Comparison of ENCODE assay signal across 9 cellular contexts in genomic region chr7:98400538-98401427, GRCh38. TPM values are rescaled to one million over a fixed set of nuclear protein-coding genes. Genes with fewer than 3 reads are reported as not detected.
DNase-seq lines count a peak whose midpoint lies in the region; ATAC-seq, FAIRE-seq and TF ChIP-seq lines count a peak whose summit lies in the region.
"Had no signal": no experiment of that assay in that cellular context is flagged by ENCODE, and none has a peak within 500 bp of the region (broad histone marks: within the 10 kb centered on the region; RNA-seq: fewer than 3 reads in every experiment).

TSS of gene BAIAP2L1 (minus strand) at chr7:98401090. CDS start at chr7:98400852, 238 bp downstream.

- H2AK5ac ChIP-seq in IMR-90 (ENCODE audit: low read depth, low read length): peak within 1 kb of the TSS; percentile 78; the same call in 1 of the 2 replicates

- H3K9me3 ChIP-seq in IMR-90 (ENCODE audit: control insufficient read depth, insufficient read depth, low read length) (no peaks in the 10 kb centered on the region), ovary (no peaks in the 10 kb centered on the region), transverse colon (no peaks in the 10 kb centered on the region)

- peak within 1 kb of the TSS; percentile 95 for H3K4me3 ChIP-seq in IMR-90 (ENCODE audit: insufficient read depth, low read depth, low read length)
- peak within 1 kb of the TSS; percentile 43 for H3K4me3 ChIP-seq in ovary
- peak within 1 kb of the TSS; percentile 24 to 67 (median 52) for H3K4me3 ChIP-seq in transverse colon

- H2BK5ac ChIP-seq in IMR-90 (ENCODE audit: low read depth, low read length, poor library complexity, severe bottlenecking): peak within 1 kb of the TSS; percentile 82

- TF ChIP-seq RAD21 in IMR-90 (IDR thresholded peaks at IDR 0.05; ENCODE audit: low read length): peak; percentile 63

- H3K4me1 ChIP-seq in IMR-90 (ENCODE audit: control insufficient read depth, insufficient read depth, low read length) (peaks cover 9% of the 10 kb centered on the region), ovary (ENCODE audit: insufficient read depth) (peaks cover 3% of the 10 kb centered on the region), transverse colon (peaks cover 4 to 34% (median 12%) of the 10 kb centered on the region in 4 donors)

- H4K5ac ChIP-seq in IMR-90 (ENCODE audit: low read depth, low read length): peak within 1 kb of the TSS; percentile 95

- peak within 1 kb of the TSS; percentile 92 for H3K27ac ChIP-seq in IMR-90 (ENCODE audit: insufficient read depth, low read length)
- no peak within 1 kb of the TSS for H3K27ac ChIP-seq in ovary
- H3K27ac ChIP-seq in transverse colon: peak within 1 kb of the TSS; percentile 87 to 96 (median 90)

- H3K23ac ChIP-seq in IMR-90 (ENCODE audit: low read depth, low read length): peak within 1 kb of the TSS; percentile 95

- FAIRE-seq in RCC 7860 (lab: Jason Lieb, UNC): no peak
- FAIRE-seq: endometrium had no signal

- no peaks in the 10 kb centered on the region; the same call in 1 of the 2 replicates for H3K9me1 ChIP-seq in IMR-90 (ENCODE audit: insufficient read depth, low read length)

- H3K27me3 ChIP-seq in IMR-90 (ENCODE audit: control insufficient read depth, insufficient read depth, low read length) (no peaks in the 10 kb centered on the region; the same call in 1 of the 2 replicates), ovary (no peaks in the 10 kb centered on the region), transverse colon (peaks cover 28% of the 10 kb centered on the region)

- in situ Hi-C loops in IMR-90 (cut with MboI; ENCODE audit: low sequenced_read_pairs): no loop called here
- in situ Hi-C loops in transverse colon (cut with MboI; ENCODE audit: low pct_ligation_motif_present in 1 of 4, low pct_unique_long_range_greater_than_20kb in 1 of 4, low sequenced_read_pairs in 3 of 4): loop anchor here in 3 of 4 donors (10.0 to 25.0 kb wide), 2 partner anchors 106 to 113 kb away; partner anchors contain the start of gene BRI3 (in 2 of the 3)

- no TSS peak for BruUV-seq in IMR-90 (replicated peaks; lab: Mats Ljungman, UMichigan)

- H3K4ac ChIP-seq in IMR-90 (ENCODE audit: low read depth, low read length): peak within 1 kb of the TSS; percentile 94

- dilution Hi-C loops in IMR-90 (cut with HindIII; ENCODE audit: low sequenced_read_pairs, unreplicated experiment): no loop called here

- POLR2A ChIA-PET in IMR-90 (lab: Charles Lee; ENCODE audit: unreplicated experiment): no interaction called here

- 1% methylated on average over 11 of the region's 82 CpGs; no CpG with 5 or more reads in 1 of the 2 experiments for WGBS in IMR-90 (ENCODE audit: extremely low coverage in 2 of 2, insufficient read length in 1 of 2), 2 experiments
- 1% methylated on average over 73 to 82 of the region's 82 CpGs for WGBS in ovary, 3 donors
- 4% methylated on average over 56 of the region's 82 CpGs; no CpG with 5 or more reads in 1 of the 2 donors for WGBS in transverse colon (ENCODE audit: low coverage in 1 of 2), 2 donors

- peak within 1 kb of the TSS; percentile 72 for H3K14ac ChIP-seq in IMR-90 (replicated peaks; ENCODE audit: low read depth, low read length)

- H4K8ac ChIP-seq in IMR-90 (ENCODE audit: low read depth in 2 of 2, low read length in 2 of 2): peak within 1 kb of the TSS; percentile 88 to 90

- TF ChIP-seq CTCF in IMR-90 (conservative IDR thresholded peaks at IDR 0.05; ENCODE audit: low read depth, low read length) (peak; percentile 63), ovary (IDR thresholded peaks at IDR 0.05) (peak in 1 of 3 donors; percentile 33), transverse colon (IDR thresholded peaks at IDR 0.05) (peak; percentile 50 to 89 (median 62))

- H3K79me1 ChIP-seq in IMR-90 (ENCODE audit: low read depth in 1 of 2, low read length in 2 of 2): peaks cover 6 to 25% of the 10 kb centered on the region in 2 experiments; a peak in 2 of 4 replicates

- peak within 1 kb of the TSS; percentile 98 for H3K18ac ChIP-seq in IMR-90 (ENCODE audit: low read depth, low read length)

- intact Hi-C loops in IMR-90 (cut with micrococcal nuclease) (no loop called here), ovary (cut with DNase I) (no loop called here), transverse colon (cut with DNase I; ENCODE audit: low total_unique reads) (no loop called here)

- TF ChIP-seq POLR2A in IMR-90 (IDR thresholded peaks at IDR 0.05; ENCODE audit: low read depth, low read length): no peak
- TF ChIP-seq POLR2A in ovary (IDR thresholded peaks at IDR 0.05): no peak
- TF ChIP-seq POLR2A in transverse colon (IDR thresholded peaks at IDR 0.05): peak; percentile 67

- no peaks in the 10 kb centered on the region for H3K36me3 ChIP-seq in IMR-90 (ENCODE audit: control insufficient read depth, insufficient read depth, low read length)
- no peaks in the 10 kb centered on the region for H3K36me3 ChIP-seq in ovary
- no peaks in the 10 kb centered on the region for H3K36me3 ChIP-seq in transverse colon

- peak within 1 kb of the TSS; percentile 86 for H2BK120ac ChIP-seq in IMR-90 (ENCODE audit: low read depth, low read length)

- no peaks in the 10 kb centered on the region for H4K20me1 ChIP-seq in IMR-90 (ENCODE audit: insufficient read depth, low read length)

- H3K56ac ChIP-seq in IMR-90 (ENCODE audit: extremely low read depth, insufficient read depth, low read length): peak within 1 kb of the TSS; percentile 70; the same call in 1 of the 2 replicates

- H3K9ac ChIP-seq in IMR-90 (ENCODE audit: low read depth, low read length): peak within 1 kb of the TSS; percentile 88

- H2BK15ac ChIP-seq in IMR-90 (ENCODE audit: low read depth, low read length): peak within 1 kb of the TSS; percentile 91; the same call in 2 of the 3 replicates

- H2AK9ac ChIP-seq in IMR-90 (replicated peaks; ENCODE audit: low read depth, low read length, poor library complexity): peak within 1 kb of the TSS; percentile 87

- ATAC-seq in GM21717 (IDR thresholded peaks at IDR 0.05; ENCODE audit: unreplicated experiment): peak; percentile 81
- peak; percentile 82 for ATAC-seq in IMR-90 (ENCODE audit: low read depth)

- peak within 1 kb of the TSS; percentile 98 for H3K4me2 ChIP-seq in IMR-90 (ENCODE audit: low read depth, low read length)

- peak; percentile 40 for DNase-seq in DMS114 treated with DMSO at 0.1 percent for 48 hours (lab: John Stamatoyannopoulos, UW; ENCODE audit: unreplicated experiment)
- DNase-seq in IMR-90: peak; percentile 49
- DNase-seq in RCC 7860 (ENCODE audit: low spot score): peak; percentile 84
- peak; percentile 69 for DNase-seq in activated T-helper 9 cell treated with anti-CD3 and anti-CD28 coated beads, Interleukin-2, amount 50 U/mL, for 16 hours (ENCODE audit: low read depth)
- DNase-seq in foreskin melanocyte: peak; percentile 30
- peak; percentile 52 to 81 (median 62) for DNase-seq in ovary
- DNase-seq in transverse colon: peak; percentile 97

- H2AFZ ChIP-seq in IMR-90 (replicated peaks; ENCODE audit: low read length, poor library complexity): peak within 1 kb of the TSS; percentile 94

- peak within 1 kb of the TSS; percentile 88 for H4K91ac ChIP-seq in IMR-90 (ENCODE audit: insufficient read depth, low read depth, low read length)

- TF ChIP-seq EP300 in ovary (IDR thresholded peaks at IDR 0.05) (no peak), transverse colon (IDR thresholded peaks at IDR 0.05; ENCODE audit: low read depth) (no peak)

- peak within 1 kb of the TSS; percentile 93 for H2BK20ac ChIP-seq in IMR-90 (ENCODE audit: low read depth, low read length)

- CTCF ChIA-PET in IMR-90 (lab: Yijun Ruan, JAX): interaction anchor here (0.6 to 1.7 kb wide), 5 partner anchors 10 to 436 kb away, joined by 3 to 4 read pairs (median 3); no protein-coding TSS in a partner anchor

TF ChIP-seq in IMR-90, 13 proteins besides CTCF, POLR2A, EP300 and RAD21:
- TF ChIP-seq SMC3 (IDR thresholded peaks at IDR 0.05; ENCODE audit: low read depth, low read length) (peak; percentile 59), BHLHE40 (IDR thresholded peaks at IDR 0.05; ENCODE audit: low read depth, low read length) (no peak), CEBPB (IDR thresholded peaks at IDR 0.05; ENCODE audit: low read depth, low read length) (no peak), MXI1 (IDR thresholded peaks at IDR 0.05; ENCODE audit: borderline replicate concordance, low read depth, low read length) (0 out of 2 replicates have a peak, but pooled peaks have one; percentile 27), MAZ (IDR thresholded peaks at IDR 0.05; ENCODE audit: borderline replicate concordance, low read depth, low read length) (peak; percentile 51; the same call in 1 of the 2 replicates)
TF ChIP-seq in IMR-90: peak in this region for 3.

RNA-seq across cellular contexts. Expression of gene BAIAP2L1, which starts in this region (rescaled TPM):
- total RNA-seq in IMR-90 (2012; rRNA removed): 2.2 TPM in 2 replicates
- 5.8 and 6.0 TPM in 2 replicates for polyA plus RNA-seq in IMR-90 (2012; rRNA removed)
- 4.7 and 5.4 TPM in 2 replicates for polyA plus RNA-seq in IMR-90 (2012; cell fraction: cytosol; rRNA removed)
- polyA plus RNA-seq in IMR-90 (2012; cell fraction: nucleus; rRNA removed; ENCODE audit: low replicate concordance): 6.3 and 8.4 TPM in 2 replicates
- 1 to 10 TPM in 6 of 7 donors, under 1 TPM in 1; 0.73 to 7.9 (median 1.9) TPM for total RNA-seq in ovary
- polyA plus RNA-seq in ovary: 1 to 10 TPM; 1.3 to 7.1 TPM
- total RNA-seq in transverse colon: 10 to 100 TPM; 39.8 to 59.8 (median 53.3) TPM

Comparison
In these comparisons a context has a peak if more than half of its experiments do, and no peak if none do; other contexts are left out.
1. RNA of gene BAIAP2L1 (total RNA-seq): 39.8 to 59.8 TPM in transverse colon; 2.2 TPM in IMR-90 and 0.73 to 7.9 TPM in ovary; every median in the first group is over 4 times any median in the second.
2. DNase-seq: peak in every context shown above with its lines; median percentile 97 in transverse colon; 84 in RCC 7860; 69 in activated T-helper 9 cell treated with anti-CD3 and anti-CD28 coated beads, Interleukin-2, amount 50 U/mL, for 16 hours; 62 in ovary; 49 in IMR-90; 40 in DMS114 treated with DMSO at 0.1 percent for 48 hours; 30 in foreskin melanocyte.
3. H3K27ac ChIP-seq: peak in IMR-90 (single experiment) and transverse colon (4 of 4); none in ovary (0 of 2).
4. H3K4me3 ChIP-seq: peak in every context shown above with its lines; median percentile 95 in IMR-90; 52 in transverse colon; 43 in ovary.